In genomic region chr4:85061974-85062373, GRCh38 we compare ENCODE assay signal across 28 cellular contexts.
"Had no signal": no experiment of that assay in that cellular context is flagged by ENCODE, and none has a peak within 500 bp of the region (broad histone marks: within the 10 kb centered on the region; RNA-seq: fewer than 3 reads in every experiment).

No MANE protein-coding gene starts in this region.

- H2AFZ ChIP-seq: hepatocyte had no signal

- FAIRE-seq: endometrium, endothelial cell of umbilical vein, frontal cortex had no signal

- H3K36me3 ChIP-seq: colonic mucosa, esophagus muscularis mucosa, esophagus squamous epithelium, gastrocnemius medialis, gastroesophageal sphincter, heart left ventricle, heart right ventricle had no signal

- H3K4me3 ChIP-seq: colonic mucosa, coronary artery, dorsolateral prefrontal cortex, esophagus muscularis mucosa, esophagus squamous epithelium, gastrocnemius medialis, gastroesophageal sphincter, heart left ventricle, heart right ventricle, hepatocyte had no signal

- ATAC-seq: effector memory CD8-positive, alpha-beta T cell; esophagus mucosa; foreskin keratinocyte; gastrocnemius medialis; gastroesophageal sphincter; heart left ventricle; heart right ventricle had no signal

- H3K9me3 ChIP-seq: colonic mucosa, esophagus muscularis mucosa, esophagus squamous epithelium, gastrocnemius medialis, gastroesophageal sphincter, heart left ventricle, heart right ventricle had no signal

- H3K79me2 ChIP-seq: hepatocyte had no signal

- H3K27me3 ChIP-seq: colonic mucosa, dorsolateral prefrontal cortex, esophagus muscularis mucosa, esophagus squamous epithelium, gastrocnemius medialis, gastroesophageal sphincter, heart left ventricle, hepatocyte had no signal

- H3K4me1 ChIP-seq: colonic mucosa, esophagus muscularis mucosa, esophagus squamous epithelium, foreskin keratinocyte, gastrocnemius medialis, gastroesophageal sphincter, heart left ventricle, heart right ventricle had no signal

- DNase-seq: colonic mucosa; cortex of kidney; dermis blood vessel endothelial cell; dorsolateral prefrontal cortex; effector CD4-positive, alpha-beta T cell; effector CD8-positive, alpha-beta T cell; effector memory CD4-positive, alpha-beta T cell; effector memory CD8-positive, alpha-beta T cell; endodermal cell; erythroblast; esophagus squamous epithelium; foreskin fibroblast; foreskin keratinocyte; foreskin melanocyte; gastrocnemius medialis; glutamatergic neuron; head of caudate nucleus; heart left ventricle; heart right ventricle had no signal

- H3K27ac ChIP-seq: colonic mucosa, coronary artery, dorsolateral prefrontal cortex, epithelial cell of prostate, esophagus muscularis mucosa, esophagus squamous epithelium, foreskin keratinocyte, gastrocnemius medialis, gastroesophageal sphincter, heart left ventricle, heart right ventricle, hepatocyte had no signal

- H3K4me2 ChIP-seq: hepatocyte had no signal
